ENCODE assay signal across 8 cellular contexts in the genomic region with DNA sequence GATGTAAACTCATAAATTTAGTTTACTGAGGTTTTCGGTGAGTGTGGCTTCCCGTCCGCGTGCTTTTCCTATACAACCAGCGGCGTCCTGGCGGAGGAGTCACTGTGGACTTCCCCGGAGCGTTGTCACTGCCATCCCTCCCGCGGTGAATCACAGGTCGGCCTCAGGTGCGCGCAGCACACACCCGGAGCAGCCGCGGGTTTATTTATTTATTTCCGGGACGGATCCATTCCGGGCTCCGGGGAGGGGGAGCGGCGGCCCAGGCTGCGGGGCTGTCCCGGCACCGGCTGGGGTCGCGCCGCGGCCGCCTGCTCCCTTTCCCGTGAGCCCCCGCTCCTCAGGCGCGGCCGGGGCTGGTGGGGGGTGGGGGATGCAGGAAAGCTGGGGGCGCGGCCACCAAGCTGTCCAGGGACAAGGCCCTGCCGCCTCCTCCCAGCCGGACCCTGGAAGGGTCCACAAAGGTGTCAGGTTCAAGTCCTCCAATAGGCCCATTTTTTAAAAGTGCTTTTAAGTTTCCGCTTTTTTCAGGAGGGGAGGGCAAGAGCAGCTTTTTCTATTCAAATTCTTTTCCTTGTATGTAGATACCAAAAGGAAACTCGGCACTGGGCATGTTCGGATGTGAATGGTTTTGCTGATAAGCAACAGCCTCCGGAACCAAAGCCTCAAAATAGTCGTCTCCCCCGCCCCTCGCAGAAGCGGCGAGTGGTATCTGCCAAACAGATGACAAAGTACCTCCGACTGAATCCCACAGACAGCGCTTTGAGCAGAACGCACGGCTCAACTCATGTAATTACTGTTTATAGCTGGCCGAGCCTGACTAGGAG.
DNase-seq lines count a peak whose midpoint lies in the region; ATAC-seq and TF ChIP-seq lines count a peak whose summit lies in the region.

No MANE protein-coding gene starts in this region.

- H3K9ac ChIP-seq in colonic mucosa (ENCODE audit: low read depth in 2 of 2, low read length in 2 of 2): peak overlapping the region; percentile 60 to 89

- H3K27me3 Mint-ChIP-seq in activated CD4-positive, alpha-beta T cell treated with anti-CD3 and anti-CD28 coated beads, Interleukin-2, amount 10 ng/mL, durations not matched to agents 24 days and 14 days: no peaks in the 10 kb centered on the region

- H3K9me3 ChIP-seq in colonic mucosa: no peaks in the 10 kb centered on the region

- no peak for TF ChIP-seq CTCF in GM12864 (IDR thresholded peaks at IDR 0.05; ENCODE audit: low read depth, low read length, missing control alignments)
- no peak for TF ChIP-seq CTCF in colonic mucosa (IDR thresholded peaks at IDR 0.05)

- intact Hi-C loops in activated CD4-positive, alpha-beta T cell treated with anti-CD3 and anti-CD28 coated beads, Interleukin-2, amount 10 ng/mL, durations not matched to agents 24 days and 14 days (cut with micrococcal nuclease): loop anchor here (1.0 to 10.0 kb wide), 11 partner anchors 15 to 1271 kb away; partner anchors contain the start of gene PIK3R1
- intact Hi-C loops in colonic mucosa (cut with DNase I): loop anchor here (10.0 kb wide), 1 partner anchor 91 kb away; no protein-coding TSS in a partner anchor

- H3K27ac Mint-ChIP-seq in activated CD4-positive, alpha-beta T cell treated with anti-CD3 and anti-CD28 coated beads, Interleukin-2, amount 10 ng/mL, durations not matched to agents 24 days and 14 days: peak overlapping the region; percentile 97

- H3K36me3 ChIP-seq in colonic mucosa: no peaks in the 10 kb centered on the region

- ATAC-seq in HG03139 (IDR thresholded peaks at IDR 0.05; ENCODE audit: unreplicated experiment): peak; percentile 54

- DNase-seq in GM12864 (ENCODE audit: low read depth) (peak; percentile 49), NCI-H345 treated with DMSO at 0.1 percent for 48 hours (lab: John Stamatoyannopoulos, UW; ENCODE audit: unreplicated experiment) (peak; percentile 37), colonic mucosa (peak; percentile 94), kidney tubule cell (ENCODE audit: low spot score) (peak; percentile 94), HK-2 (ENCODE audit: unreplicated experiment) (no peak)
- DNase-seq in activated CD4-positive, alpha-beta T cell treated with anti-CD3 and anti-CD28 coated beads, Interleukin-2, amount 10 ng/mL, durations not matched to agents 24 days and 14 days: peak; percentile 96
- DNase-seq in stimulated activated CD4-positive, alpha-beta T cell treated with anti-CD3 and anti-CD28 coated beads, Interleukin-15, amount 100 ng/mL, for 24 hours: peak; percentile 91

- H3K27me3 ChIP-seq in colonic mucosa: no peaks in the 10 kb centered on the region

- peak overlapping the region; percentile 96 for H3K4me3 Mint-ChIP-seq in activated CD4-positive, alpha-beta T cell treated with anti-CD3 and anti-CD28 coated beads, Interleukin-2, amount 10 ng/mL, durations not matched to agents 24 days and 14 days

- H3K4me3 ChIP-seq in GM12864 (ENCODE audit: low read depth, low read length) (peak overlapping the region; percentile 46), colonic mucosa (peak overlapping the region; percentile 41)

- H3K9me3 Mint-ChIP-seq in activated CD4-positive, alpha-beta T cell treated with anti-CD3 and anti-CD28 coated beads, Interleukin-2, amount 10 ng/mL, durations not matched to agents 24 days and 14 days: no peaks in the 10 kb centered on the region

- peaks cover 20% of the 10 kb centered on the region for H3K36me3 Mint-ChIP-seq in activated CD4-positive, alpha-beta T cell treated with anti-CD3 and anti-CD28 coated beads, Interleukin-2, amount 10 ng/mL, durations not matched to agents 24 days and 14 days (ENCODE audit: low read depth)

- peak overlapping the region; percentile 74 for H3K27ac ChIP-seq in colonic mucosa

- no peaks in the 10 kb centered on the region for H3K4me1 ChIP-seq in colonic mucosa

- peaks cover 55% of the 10 kb centered on the region for H3K4me1 Mint-ChIP-seq in activated CD4-positive, alpha-beta T cell treated with anti-CD3 and anti-CD28 coated beads, Interleukin-2, amount 10 ng/mL, durations not matched to agents 24 days and 14 days
